Comparison of ENCODE assay signal across 20 cellular contexts in the genomic region with DNA sequence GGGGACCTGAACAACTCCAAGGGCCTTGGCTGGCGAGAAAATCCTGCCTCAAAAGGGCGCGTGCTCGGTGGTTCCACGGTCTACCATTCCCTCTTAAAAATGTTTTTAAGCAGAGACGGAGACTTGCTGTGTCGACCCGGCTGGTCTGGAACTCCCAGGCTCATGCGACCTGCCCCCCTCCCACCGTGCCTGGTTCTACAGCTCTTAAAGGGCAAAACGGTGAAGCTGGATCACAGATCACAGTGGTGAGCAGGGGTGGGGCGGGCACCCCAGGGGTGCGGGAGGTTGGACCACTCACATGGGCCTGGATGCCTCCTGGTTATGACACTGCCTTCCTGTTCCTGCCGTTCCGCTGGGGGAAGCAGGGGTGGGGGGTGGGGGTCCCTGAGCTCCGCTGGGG. TPM values are rescaled to one million over a fixed set of nuclear protein-coding genes. Genes with fewer than 3 reads are reported as not detected.
DNase-seq lines count a peak whose midpoint lies in the region; ATAC-seq, FAIRE-seq and TF ChIP-seq lines count a peak whose summit lies in the region.
"Had no signal": no experiment of that assay in that cellular context is flagged by ENCODE, and none has a peak within 500 bp of the region (broad histone marks: within the 10 kb centered on the region; RNA-seq: fewer than 3 reads in every experiment).

No MANE protein-coding gene starts in this region.

- peak; percentile 10 for DNase-seq in left ventricle myocardium inferior
- DNase-seq in right atrium auricular region (ENCODE audit: low spot score), result no peak
- DNase-seq in K562 (ENCODE audit: extremely low read depth in 1 of 4, low spot score in 3 of 4), result no peak
- DNase-seq in kidney, result peak; percentile 61
- peak; percentile 7 for DNase-seq in transverse colon
- DNase-seq in KBM-7, result no peak
- DNase-seq in NAMALWA (ENCODE audit: low spot score), result no peak
- DNase-seq: AML-193, DMS 273 treated with DMSO at 0.1 percent for 48 hours, NCI-H1417 treated with DMSO at 0.1 percent for 48 hours, NCI-H187 treated with DMSO at 0.1 percent for 48 hours, NCI-H226, NCI-H82, RPMI8226, SJCRH30 had no signal

- H3K9me3 ChIP-seq in left ventricle myocardium inferior (replicated peaks) (no peaks in the 10 kb centered on the region), right atrium auricular region (no peaks in the 10 kb centered on the region), K562 (replicated peaks; ENCODE audit: control insufficient read depth, insufficient read depth, low read depth, low read length) (peaks cover 9% of the 10 kb centered on the region), kidney (ENCODE audit: control insufficient read depth in 1 of 2, low read length in 2 of 2) (no peaks in the 10 kb centered on the region), transverse colon (no peaks in the 10 kb centered on the region)
- H3K9me3 ChIP-seq: SJCRH30 had no signal

- no TSS peak for BruUV-seq in K562 (replicated peaks; lab: Mats Ljungman, UMichigan)

- peaks cover 47% of the 10 kb centered on the region for H3K27me3 ChIP-seq in left ventricle myocardium inferior (ENCODE audit: low read depth)
- no peaks in the 10 kb centered on the region for H3K27me3 ChIP-seq in right atrium auricular region
- H3K27me3 ChIP-seq in K562 (ENCODE audit: control insufficient read depth in 2 of 2, insufficient read depth in 2 of 2, low read length in 2 of 2), result peaks cover 25 to 57% of the 10 kb centered on the region in 2 experiments; a peak in 4 of 5 replicates
- H3K27me3 ChIP-seq in transverse colon, result peaks cover 15% of the 10 kb centered on the region

- CTCF ChIA-PET in K562 (lab: Yijun Ruan, JAX; ENCODE audit: low intra/inter-chr PET ratio), result interaction anchor here (1.0 kb wide), 1 partner anchor 119 kb away, joined by 3 read pairs; no protein-coding TSS in a partner anchor

- POLR2A ChIA-PET in K562 (lab: Yijun Ruan, JAX), result interaction anchor here (0.6 to 1.2 kb wide), 2 partner anchors 10 to 40 kb away, joined by 3 to 4 read pairs; no protein-coding TSS in a partner anchor

- H2AFZ ChIP-seq in K562 (ENCODE audit: low read depth, low read length), result no peak overlapping the region

- H3K4me3 ChIP-seq in left ventricle myocardium inferior, result no peak overlapping the region
- no peak overlapping the region for H3K4me3 ChIP-seq in right atrium auricular region
- H3K4me3 ChIP-seq in K562, result no peak overlapping the region
- H3K4me3 ChIP-seq in kidney (ENCODE audit: low read length in 2 of 2), result no peak overlapping the region
- no peak overlapping the region for H3K4me3 ChIP-seq in transverse colon
- H3K4me3 ChIP-seq: SJCRH30 had no signal

- TF ChIP-seq CTCF in left ventricle myocardium inferior (IDR thresholded peaks at IDR 0.05; ENCODE audit: borderline replicate concordance), result no peak
- no peak for TF ChIP-seq CTCF in right atrium auricular region (IDR thresholded peaks at IDR 0.05)
- no peak for TF ChIP-seq CTCF in K562 (IDR thresholded peaks at IDR 0.05 in 2 of 3, conservative IDR thresholded peaks at IDR 0.05 in 1 of 3; ENCODE audit: insufficient read depth in 2 of 3, low read depth in 1 of 3, low read length in 3 of 3)
- TF ChIP-seq CTCF in kidney (IDR thresholded peaks at IDR 0.05; ENCODE audit: borderline replicate concordance, extremely low read depth, insufficient read depth), result no peak
- no peak for TF ChIP-seq CTCF in transverse colon (IDR thresholded peaks at IDR 0.05)

- FAIRE-seq in K562 (lab: Jason Lieb, UNC) (no peak), kidney (lab: Jason Lieb, UNC) (no peak)
- FAIRE-seq: G401.6, H54, HepG2 had no signal

- TF ChIP-seq RAD21 in K562 (CRISPR knock-in tag; conservative IDR thresholded peaks at IDR 0.05 in 1 of 2, IDR thresholded peaks at IDR 0.05 in 1 of 2), result no peak

- peaks cover 5% of the 10 kb centered on the region for H3K79me2 ChIP-seq in K562 (ENCODE audit: control insufficient read depth, insufficient read depth, low read length)

- TF ChIP-seq POLR2A in K562 (conservative IDR thresholded peaks at IDR 0.05) (no peak), transverse colon (IDR thresholded peaks at IDR 0.05) (no peak)

- H3K4me2 ChIP-seq in K562 (ENCODE audit: insufficient read depth, low read length), result no peak overlapping the region
- H3K4me2 ChIP-seq: KMS-11 had no signal

- no peak for TF ChIP-seq EP300 in K562 (IDR thresholded peaks at IDR 0.05; ENCODE audit: low read length)
- no peak for TF ChIP-seq EP300 in transverse colon (IDR thresholded peaks at IDR 0.05; ENCODE audit: low read depth)

- H3K36me3 ChIP-seq in left ventricle myocardium inferior (no peaks in the 10 kb centered on the region), right atrium auricular region (no peaks in the 10 kb centered on the region), K562 (ENCODE audit: control insufficient read depth, insufficient read depth, low read length) (no peaks in the 10 kb centered on the region), kidney (ENCODE audit: control insufficient read depth in 1 of 2, insufficient read depth in 2 of 2, low read length in 2 of 2) (no peaks in the 10 kb centered on the region), transverse colon (no peaks in the 10 kb centered on the region)
- H3K36me3 ChIP-seq: SJCRH30 had no signal

- H3K27ac ChIP-seq in left ventricle myocardium inferior (replicated peaks) (no peak overlapping the region), right atrium auricular region (no peak overlapping the region), K562 (ENCODE audit: extremely low read depth, low read depth, low read length) (no peak overlapping the region), kidney (ENCODE audit: low read depth in 2 of 2, low read length in 2 of 2) (no peak overlapping the region), transverse colon (no peak overlapping the region)
- H3K27ac ChIP-seq: KMS-11, SJCRH30 had no signal

- in situ Hi-C loops in K562 (cut with MboI), result no loop called here
- in situ Hi-C loops in transverse colon (cut with MboI; ENCODE audit: low pct_ligation_motif_present in 1 of 4, low pct_unique_long_range_greater_than_20kb in 1 of 4, low sequenced_read_pairs in 3 of 4), result loop anchor here in 1 of 4 donors (25.0 kb wide), 1 partner anchor 142 kb away; a partner anchor contains a TSS
- in situ Hi-C loops in KBM-7 (cut with MboI; ENCODE audit: low pct_unique_long_range_greater_than_20kb, low sequenced_read_pairs), result no loop called here

- H3K9me1 ChIP-seq in K562 (ENCODE audit: control insufficient read depth, insufficient read depth, low read length), result no peaks in the 10 kb centered on the region

- intact Hi-C loops in left ventricle myocardium inferior (cut with micrococcal nuclease) (no loop called here), K562 (cut with micrococcal nuclease) (loop anchor here (5.0 kb wide), 3 partner anchors 87 to 132 kb away; a partner anchor contains a TSS), kidney (cut with DNase I) (loop anchor here (10.0 kb wide), 2 partner anchors 115 to 175 kb away; a partner anchor contains a TSS), transverse colon (cut with DNase I; ENCODE audit: low total_unique reads) (no loop called here)

- 27% methylated on average over 15 of the region's 16 CpGs for WGBS in K562 (ENCODE audit: insufficient coverage, low coverage, missing lambda C conversion rate)
- WGBS in transverse colon (ENCODE audit: low coverage in 1 of 2), 2 donors, result 68 to 84% methylated on average over 3 to 16 of the region's 16 CpGs

- peaks cover 21% of the 10 kb centered on the region for H3K4me1 ChIP-seq in left ventricle myocardium inferior
- peaks cover 0 to 17% of the 10 kb centered on the region in 2 donors for H3K4me1 ChIP-seq in right atrium auricular region
- peaks cover 0 to 64% of the 10 kb centered on the region in 2 experiments; a peak in 3 of 5 replicates for H3K4me1 ChIP-seq in K562 (replicated peaks in 1 of 2; ENCODE audit: control insufficient read depth in 2 of 2, insufficient read depth in 2 of 2, low read length in 2 of 2)
- H3K4me1 ChIP-seq in kidney (ENCODE audit: control insufficient read depth in 1 of 2, insufficient read depth in 1 of 2, low read depth in 1 of 2, low read length in 2 of 2), result peaks cover 0 to 9% of the 10 kb centered on the region in 2 donors
- peaks cover 12 to 42% (median 31%) of the 10 kb centered on the region in 4 donors for H3K4me1 ChIP-seq in transverse colon

- H4K20me1 ChIP-seq in K562 (replicated peaks; ENCODE audit: control insufficient read depth, insufficient read depth, low read length), result peaks cover 4% of the 10 kb centered on the region; the same call in 1 of the 2 replicates

- no peak overlapping the region for H3K9ac ChIP-seq in K562 (ENCODE audit: insufficient read depth in 1 of 2, low read depth in 2 of 2, low read length in 2 of 2)
- H3K9ac ChIP-seq in kidney (ENCODE audit: low read length in 2 of 2), result no peak overlapping the region
- H3K9ac ChIP-seq: KMS-11 had no signal

- ATAC-seq in K562 (no peak), GM19455 (IDR thresholded peaks at IDR 0.05; ENCODE audit: unreplicated experiment) (no peak)
- ATAC-seq: HepG2 had no signal

RNA-seq across cellular contexts. Expression of a gene that starts 4.2 kb away (rescaled TPM):
- total RNA-seq in left ventricle myocardium inferior, result 3.8 TPM
- 1 to 10 TPM; 4.4 to 4.6 TPM for total RNA-seq in right atrium auricular region
- total RNA-seq in K562 (2011; cell fraction: chromatin; rRNA removed; ENCODE audit: low replicate concordance), result 35.9 and 114 TPM in 2 replicates
- total RNA-seq in K562 (2011; cell fraction: nucleolus; rRNA removed), result 121 and 123 TPM in 2 replicates
- 60.4 and 67.1 TPM in 2 replicates for total RNA-seq in K562 (2011; cell fraction: nucleoplasm; rRNA removed)
- 34.0 and 50.2 TPM in 2 replicates for total RNA-seq in K562 (2014; rRNA removed)
- 1.0 and 1.4 TPM in 2 replicates for total RNA-seq in K562 (2014; rRNA removed; fragmentation: Illumina TruSeq; extraction: Trizol)
- total RNA-seq in K562 (2015; rRNA removed; fragmentation: Illumina TruSeq; extraction: Trizol), result 10.6 and 12.2 TPM in 2 replicates
- 42.3 and 46.4 TPM in 2 replicates for total RNA-seq in K562 (2021)
- polyA plus RNA-seq in K562 (2011; rRNA removed), result 13.2 and 23.8 TPM in 2 replicates
- polyA plus RNA-seq in K562 (2011; cell fraction: cytosol; rRNA removed), result 21.2 and 54.5 TPM in 2 replicates
- polyA plus RNA-seq in K562 (2011; cell fraction: nucleus; rRNA removed), result 125 and 192 TPM in 2 replicates
- polyA plus RNA-seq in K562 (2012), result 23.9 and 32.3 TPM in 2 replicates
- polyA plus RNA-seq in K562 (2014; fragmentation: Illumina TruSeq; extraction: Trizol), result 6.3 and 17.8 TPM in 2 replicates
- under 1 TPM; 0.28 to 0.60 TPM for polyA plus RNA-seq in K562 (2014; fragmentation: Nextera tagmentation; extraction: Ambion mirVana)
- polyA plus RNA-seq in K562 (2014; rRNA removed), result 52.8 and 54.9 TPM in 2 replicates
- polyA minus RNA-seq in K562 (2011; rRNA and poly(A)+ RNA removed), result 3.2 and 3.9 TPM in 2 replicates
- polyA minus RNA-seq in K562 (2011; cell fraction: cytosol; rRNA and poly(A)+ RNA removed), result 12.4 and 13.6 TPM in 2 replicates
- polyA minus RNA-seq in K562 (2011; cell fraction: nucleus; rRNA and poly(A)+ RNA removed), result 34.3 and 38.5 TPM in 2 replicates
- 14.8 TPM for total RNA-seq in kidney
- polyA plus RNA-seq in kidney (ENCODE audit: insufficient read depth, low read depth, low replicate concordance), result 8.6 TPM
- 100 to 1,000 TPM in 1 of 4 donors, 10 to 100 TPM in 3; 23.6 to 108 (median 47.3) TPM for total RNA-seq in transverse colon

RNA-seq across cellular contexts. Expression of a gene that starts 46.0 kb away (rescaled TPM):
- total RNA-seq in left ventricle myocardium inferior (not detected), right atrium auricular region (not detected), K562 (2014; rRNA removed) (0.32 TPM in 1 of 2 replicates, not detected in the other), K562 (2014; rRNA removed; fragmentation: Illumina TruSeq; extraction: Trizol) (not detected in 2 replicates), K562 (2015; rRNA removed; fragmentation: Illumina TruSeq; extraction: Trizol) (not detected in 2 replicates), K562 (2021) (not detected in 2 replicates), kidney (2.3 TPM), transverse colon (1 to 10 TPM; 3.0 to 7.5 (median 5.0) TPM)
- total RNA-seq in K562 (2011; cell fraction: chromatin; rRNA removed; ENCODE audit: low replicate concordance), result 0.35 TPM in 1 of 2 replicates, not detected in the other
- 0.17 TPM in 1 of 2 replicates, not detected in the other for total RNA-seq in K562 (2011; cell fraction: nucleolus; rRNA removed)
- not detected in 2 replicates for total RNA-seq in K562 (2011; cell fraction: nucleoplasm; rRNA removed)
- polyA plus RNA-seq in K562 (2011; rRNA removed) (0.04 TPM in 2 replicates), K562 (2014; fragmentation: Illumina TruSeq; extraction: Trizol) (not detected in 2 replicates), K562 (2014; fragmentation: Nextera tagmentation; extraction: Ambion mirVana) (not detected), K562 (2014; rRNA removed) (not detected in 2 replicates), kidney (ENCODE audit: insufficient read depth, low read depth, low replicate concordance) (0.28 TPM)
- polyA plus RNA-seq in K562 (2011; cell fraction: cytosol; rRNA removed), result 0.04 and 0.06 TPM in 2 replicates
- polyA plus RNA-seq in K562 (2011; cell fraction: nucleus; rRNA removed), result 0.06 and 0.07 TPM in 2 replicates
- 0.04 and 0.11 TPM in 2 replicates for polyA plus RNA-seq in K562 (2012)
- not detected in 2 replicates for polyA minus RNA-seq in K562 (2011; rRNA and poly(A)+ RNA removed)
- not detected in 2 replicates for polyA minus RNA-seq in K562 (2011; cell fraction: cytosol; rRNA and poly(A)+ RNA removed)
- polyA minus RNA-seq in K562 (2011; cell fraction: nucleus; rRNA and poly(A)+ RNA removed), result 0.13 and 0.22 TPM in 2 replicates
- total RNA-seq: HepG2, SJCRH30 had no signal

RNA-seq across cellular contexts. Expression of a gene that starts 53.6 kb away (rescaled TPM):
- not detected for total RNA-seq in left ventricle myocardium inferior
- not detected for total RNA-seq in right atrium auricular region
- total RNA-seq in K562 (2011; cell fraction: chromatin; rRNA removed; ENCODE audit: low replicate concordance), result 0.21 TPM in 1 of 2 replicates, not detected in the other
- total RNA-seq in K562 (2011; cell fraction: nucleolus; rRNA removed), result 0.17 TPM in 1 of 2 replicates, not detected in the other
- total RNA-seq in K562 (2011; cell fraction: nucleoplasm; rRNA removed), result not detected in 2 replicates
- total RNA-seq in K562 (2014; rRNA removed), result not detected in 2 replicates
- not detected in 2 replicates for total RNA-seq in K562 (2014; rRNA removed; fragmentation: Illumina TruSeq; extraction: Trizol)
- not detected in 2 replicates for total RNA-seq in K562 (2015; rRNA removed; fragmentation: Illumina TruSeq; extraction: Trizol)
- total RNA-seq in K562 (2021), result not detected in 2 replicates
- polyA plus RNA-seq in K562 (2011; rRNA removed), result not detected in 2 replicates
- polyA plus RNA-seq in K562 (2011; cell fraction: cytosol; rRNA removed), result 0.06 TPM in 1 of 2 replicates, not detected in the other
- polyA plus RNA-seq in K562 (2011; cell fraction: nucleus; rRNA removed), result 0.07 and 0.38 TPM in 2 replicates
- 0.10 TPM in 1 of 2 replicates, not detected in the other for polyA plus RNA-seq in K562 (2012)
- polyA plus RNA-seq in K562 (2014; fragmentation: Illumina TruSeq; extraction: Trizol), result not detected in 2 replicates
- not detected for polyA plus RNA-seq in K562 (2014; fragmentation: Nextera tagmentation; extraction: Ambion mirVana)
- not detected in 2 replicates for polyA plus RNA-seq in K562 (2014; rRNA removed)
- polyA minus RNA-seq in K562 (2011; rRNA and poly(A)+ RNA removed), result not detected in 2 replicates
- polyA minus RNA-seq in K562 (2011; cell fraction: cytosol; rRNA and poly(A)+ RNA removed), result not detected in 2 replicates
- 0.13 TPM in 1 of 2 replicates, not detected in the other for polyA minus RNA-seq in K562 (2011; cell fraction: nucleus; rRNA and poly(A)+ RNA removed)
- 1.5 TPM for total RNA-seq in kidney
- polyA plus RNA-seq in kidney (ENCODE audit: insufficient read depth, low read depth, low replicate concordance), result not detected
- under 1 TPM in 2 of 4 donors, not detected in 2; 0.40 to 0.48 TPM for total RNA-seq in transverse colon
- total RNA-seq: HepG2 had no signal
- polyA plus RNA-seq: HepG2 had no signal

Comparison
In these comparisons a context has a peak if more than half of its experiments do, and no peak if none do; other contexts are left out.
1. DNase-seq: peak in left ventricle myocardium inferior (single experiment), kidney (single experiment) and transverse colon (single experiment); none in right atrium auricular region (single experiment), K562 (0 of 4), KBM-7 (single experiment) and NAMALWA (single experiment).
2. intact Hi-C loops: an anchor here in K562 (5.0 kb wide) and kidney (10.0 kb wide); none called in left ventricle myocardium inferior and transverse colon.